In the genomic region with DNA sequence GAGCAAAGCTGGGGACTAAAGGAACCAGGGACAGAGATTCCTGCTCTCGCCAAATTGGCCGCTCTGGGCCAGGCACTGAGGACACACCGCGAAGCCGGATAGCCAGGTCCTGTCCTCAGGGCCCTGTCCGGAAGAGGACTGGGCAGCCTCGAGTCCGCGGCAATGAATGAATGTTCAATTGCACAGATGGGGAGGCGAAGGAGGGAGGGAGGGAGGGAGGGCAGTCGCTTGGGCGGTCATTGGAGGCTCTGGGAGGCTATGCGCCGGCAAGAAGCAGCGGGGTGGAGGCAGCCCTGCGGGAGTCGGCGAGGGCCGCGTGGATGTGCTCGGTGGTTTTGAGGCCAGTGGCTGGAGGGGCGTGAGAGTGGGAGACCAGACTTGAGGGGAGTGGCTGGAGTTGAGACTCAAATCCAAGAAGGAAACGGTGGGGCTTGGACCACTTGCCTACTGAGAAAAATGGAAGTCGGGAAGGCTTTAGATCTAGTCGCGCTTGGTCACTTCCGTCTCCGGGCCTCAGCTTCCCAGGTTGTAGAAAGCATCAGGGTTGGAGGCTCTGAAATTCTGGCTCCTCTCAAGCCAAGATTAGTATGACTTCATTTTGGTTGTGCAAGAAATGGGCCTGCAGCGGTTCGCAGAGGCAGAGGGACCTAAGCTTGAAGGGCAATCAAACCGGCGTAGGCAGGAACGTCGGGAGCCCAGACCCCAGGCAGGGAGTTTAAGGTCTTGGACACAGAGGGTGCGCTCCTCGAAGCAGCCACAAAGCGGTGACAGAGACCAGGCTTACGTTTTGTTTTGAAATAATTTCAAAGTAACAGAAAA, we compare ENCODE assay signal across 8 cellular contexts. TPM values are rescaled to one million over a fixed set of nuclear protein-coding genes. Genes with fewer than 3 reads are reported as not detected.
DNase-seq lines count a peak whose midpoint lies in the region; ATAC-seq and TF ChIP-seq lines count a peak whose summit lies in the region.

No MANE protein-coding gene starts in this region.

- H3K27me3 ChIP-seq in foreskin keratinocyte (no peaks in the 10 kb centered on the region), testis (no peaks in the 10 kb centered on the region)

- peaks cover 10% of the 10 kb centered on the region for H3K4me1 Mint-ChIP-seq in activated naive CD4-positive, alpha-beta T cell treated with anti-CD3 and anti-CD28 coated beads for 36 hours (ENCODE audit: low read depth)
- H3K4me1 Mint-ChIP-seq in neural crest cell = peaks cover 51% of the 10 kb centered on the region

- ATAC-seq in GM21381 (IDR thresholded peaks at IDR 0.05; ENCODE audit: unreplicated experiment) (peak; percentile 47), foreskin keratinocyte (peak; percentile 60)

- peak overlapping the region; percentile 62 to 73 for H3K4me3 ChIP-seq in testis

- intact Hi-C loops in activated naive CD4-positive, alpha-beta T cell treated with anti-CD3 and anti-CD28 coated beads for 36 hours (cut with micrococcal nuclease) = loop anchor here (1.0 to 5.0 kb wide), 8 partner anchors 137 to 485 kb away; a partner anchor contains a TSS
- intact Hi-C loops in testis (cut with DNase I; ENCODE audit: low total_unique reads) = no loop called here

- no peak for TF ChIP-seq POLR2A in testis (IDR thresholded peaks at IDR 0.05)

- H3K36me3 ChIP-seq in testis (ENCODE audit: low read depth, missing control alignments) = no peaks in the 10 kb centered on the region

- H3K27ac ChIP-seq in foreskin keratinocyte (peak overlapping the region; percentile 45), testis (peak overlapping the region; percentile 89)

- H3K27ac Mint-ChIP-seq in activated naive CD4-positive, alpha-beta T cell treated with anti-CD3 and anti-CD28 coated beads for 36 hours = peak overlapping the region; percentile 65
- peak overlapping the region; percentile 95 for H3K27ac Mint-ChIP-seq in neural crest cell (ENCODE audit: unreplicated experiment)

- DNase-seq in COLO668 (lab: John Stamatoyannopoulos, UW; ENCODE audit: unreplicated experiment) (peak; percentile 62), LHCN-M2 (ENCODE audit: low read depth) (peak; percentile 79), RPMI8226 (peak; percentile 61), foreskin keratinocyte (peak; percentile 54 to 73), neural crest cell (ENCODE audit: low read depth, low spot score) (peak; percentile 65), testis (peak; percentile 87)
- peak; percentile 83 for DNase-seq in activated naive CD4-positive, alpha-beta T cell treated with anti-CD3 and anti-CD28 coated beads for 36 hours

- H3K27me3 Mint-ChIP-seq in activated naive CD4-positive, alpha-beta T cell treated with anti-CD3 and anti-CD28 coated beads for 36 hours (ENCODE audit: low read depth) = no peaks in the 10 kb centered on the region
- no peaks in the 10 kb centered on the region for H3K27me3 Mint-ChIP-seq in neural crest cell (ENCODE audit: low read depth)

- no peaks in the 10 kb centered on the region for H3K9me3 Mint-ChIP-seq in activated naive CD4-positive, alpha-beta T cell treated with anti-CD3 and anti-CD28 coated beads for 36 hours
- H3K9me3 Mint-ChIP-seq in neural crest cell = no peaks in the 10 kb centered on the region

- TF ChIP-seq CTCF in foreskin keratinocyte (conservative IDR thresholded peaks at IDR 0.05) (peak; percentile 92), neural crest cell (conservative IDR thresholded peaks at IDR 0.05) (peak; percentile 87), testis (IDR thresholded peaks at IDR 0.05) (peak; percentile 75 to 95 (median 89))

- 0% methylated on average over 33 to 38 of the region's 38 CpGs for WGBS in testis, 2 donors

- H3K4me1 ChIP-seq in foreskin keratinocyte = peaks cover 10% of the 10 kb centered on the region
- H3K4me1 ChIP-seq in testis = peaks cover 33% of the 10 kb centered on the region

- H3K4me3 Mint-ChIP-seq in activated naive CD4-positive, alpha-beta T cell treated with anti-CD3 and anti-CD28 coated beads for 36 hours = peak overlapping the region; percentile 92
- H3K4me3 Mint-ChIP-seq in neural crest cell = peak overlapping the region; percentile 84

- CTCF ChIA-PET in activated naive CD4-positive, alpha-beta T cell treated with anti-CD3 and anti-CD28 coated beads for 36 hours (lab: Charles Lee) = interaction anchor here (0.5 to 2.9 kb wide), 18 partner anchors 10 to 379 kb away, joined by 3 to 15 read pairs (median 4); no protein-coding TSS in a partner anchor

- H3K36me3 Mint-ChIP-seq in activated naive CD4-positive, alpha-beta T cell treated with anti-CD3 and anti-CD28 coated beads for 36 hours (ENCODE audit: low read depth) = no peaks in the 10 kb centered on the region
- H3K36me3 Mint-ChIP-seq in neural crest cell (ENCODE audit: low read depth) = no peaks in the 10 kb centered on the region

- H3K9me3 ChIP-seq in testis = no peaks in the 10 kb centered on the region

RNA-seq across cellular contexts. Expression of a gene that starts 21.1 kb away (rescaled TPM):
- 51.3 and 63.2 TPM in 2 replicates for total RNA-seq in LHCN-M2 (2014; rRNA removed)
- polyA plus RNA-seq in LHCN-M2 (2012) = 73.0 TPM
- 1 to 10 TPM; 5.1 to 6.2 TPM for total RNA-seq in activated naive CD4-positive, alpha-beta T cell treated with anti-CD3 and anti-CD28 coated beads for 36 hours
- total RNA-seq in foreskin keratinocyte = 1.8 and 3.1 TPM in 2 replicates
- polyA plus RNA-seq in foreskin keratinocyte = 1.3 and 2.5 TPM in 2 replicates
- 39.4 and 44.3 TPM in 2 replicates for total RNA-seq in neural crest cell
- 10 to 100 TPM; 50.2 to 87.8 TPM for total RNA-seq in testis
- 69.2 TPM for polyA plus RNA-seq in testis (ENCODE audit: insufficient read depth, low read depth, low replicate concordance)

Comparison
In these comparisons a context has a peak if more than half of its experiments do, and no peak if none do; other contexts are left out.
1. Peak in every context shown above with its lines: DNase-seq, ATAC-seq, H3K4me3 ChIP-seq and H3K27ac ChIP-seq.